Comparison of ENCODE assay signal across 8 cellular contexts in genomic region chr2:30230855-30231725, GRCh38.
DNase-seq lines count a peak whose midpoint lies in the region; ATAC-seq and TF ChIP-seq lines count a peak whose summit lies in the region.

Gene LBH (plus strand): TSS chr2:30231534. CDS start chr2:30231739, 205 bp downstream.

- peak; percentile 100 for TF ChIP-seq POLR2A in erythroblast (IDR thresholded peaks at IDR 0.05; ENCODE audit: low read length)

- DNase-seq in NOMO-1 treated with dmso at 0.1 percent for 144 hours (lab: John Stamatoyannopoulos, UW; ENCODE audit: unreplicated experiment) (peak; percentile 50), activated T-cell treated with anti-CD3 and anti-CD28 coated beads for 4 hours (peak; percentile 93), erythroblast (lab: John Stamatoyannopoulos, UW) (peak; percentile 92 to 97)
- peak; percentile 93 for DNase-seq in stimulated activated CD8-positive, alpha-beta memory T cell treated with anti-CD3 and anti-CD28 coated beads, Interleukin-4, amount 100 ng/mL, for 48 hours

- H3K27me3 ChIP-seq in ACC112 (ENCODE audit: insufficient read depth, low read length) (peaks cover 15% of the 10 kb centered on the region), mucosa of rectum (ENCODE audit: control insufficient read depth in 2 of 2, insufficient read depth in 2 of 2, low read length in 2 of 2) (peaks cover 18 to 24% of the 10 kb centered on the region in 2 donors)

- peak within 1 kb of the TSS; percentile 75 to 82 for H3K9ac ChIP-seq in mucosa of rectum (ENCODE audit: low read depth in 1 of 2, low read length in 2 of 2)

- H3K79me2 ChIP-seq in ACC112 (ENCODE audit: control insufficient read depth, insufficient read depth, low read length, unreplicated experiment) = no peaks in the 10 kb centered on the region

- peak within 1 kb of the TSS; percentile 79 for H3K4me3 ChIP-seq in ACC112 (ENCODE audit: low read depth, low read length)
- H3K4me3 ChIP-seq in mucosa of rectum (ENCODE audit: low read length in 2 of 2) = peak within 1 kb of the TSS; percentile 69 to 76

- H2AFZ ChIP-seq in ACC112 (ENCODE audit: low read length, unreplicated experiment) = peak within 1 kb of the TSS; percentile 72

- H3K36me3 ChIP-seq in ACC112 (ENCODE audit: insufficient read depth, low read length) (no peaks in the 10 kb centered on the region), mucosa of rectum (ENCODE audit: control insufficient read depth in 2 of 2, insufficient read depth in 2 of 2, low read length in 2 of 2) (no peaks in the 10 kb centered on the region)

- no peaks in the 10 kb centered on the region for H3K9me3 ChIP-seq in mucosa of rectum (ENCODE audit: control insufficient read depth in 2 of 2, low read length in 2 of 2)

- H3K4me1 ChIP-seq in ACC112 (ENCODE audit: control insufficient read depth, insufficient read depth, low read length, unreplicated experiment) (peaks cover 6% of the 10 kb centered on the region), mucosa of rectum (ENCODE audit: control insufficient read depth in 2 of 2, insufficient read depth in 2 of 2, low read length in 2 of 2) (peaks cover 10 to 27% of the 10 kb centered on the region in 2 donors)

- no peak within 1 kb of the TSS for H3K27ac ChIP-seq in ACC112 (ENCODE audit: low read depth, low read length)
- H3K27ac ChIP-seq in mucosa of rectum (ENCODE audit: low read depth in 2 of 2, low read length in 2 of 2) = peak within 1 kb of the TSS; percentile 81 to 91

- ATAC-seq in GM18907 (IDR thresholded peaks at IDR 0.05; ENCODE audit: unreplicated experiment) (peak; percentile 42), HG03378 (IDR thresholded peaks at IDR 0.05; ENCODE audit: unreplicated experiment) (peak; percentile 46)
